Comparison of ENCODE assay signal across 16 cellular contexts in the genomic region with DNA sequence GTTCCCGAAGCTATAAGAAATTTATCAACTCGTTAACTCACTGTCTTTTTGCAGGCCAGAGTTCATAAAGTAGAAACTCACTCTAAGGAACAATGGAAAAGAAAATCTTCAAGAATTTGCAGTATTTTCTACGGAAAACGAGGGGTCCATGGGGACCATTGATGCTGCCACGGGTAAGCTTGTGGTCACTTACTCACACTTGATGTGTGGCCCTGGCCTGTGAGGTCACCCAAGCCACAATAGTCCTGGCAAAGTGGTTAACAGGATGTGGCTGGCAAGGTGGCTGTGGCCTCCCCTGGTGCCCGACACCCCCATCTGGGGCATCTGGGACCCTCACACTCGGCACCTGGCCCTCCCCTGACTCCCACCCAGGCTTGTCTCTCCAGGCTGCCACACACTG.
"Had no signal": no experiment of that assay in that cellular context is flagged by ENCODE, and none has a peak within 500 bp of the region (broad histone marks: within the 10 kb centered on the region; RNA-seq: fewer than 3 reads in every experiment).

No MANE protein-coding gene starts in this region.

- H3K27ac Mint-ChIP-seq: activated CD4-positive, alpha-beta memory T cell treated with anti-CD3 and anti-CD28 coated beads, Interleukin-2, amount 10 ng/mL, durations not matched to agents 7 days and 5 days; activated CD4-positive, alpha-beta T cell treated with anti-CD3 and anti-CD28 coated beads for 36 hours; activated T-cell treated with anti-CD3 and anti-CD28 coated beads, Interleukin-2, amount 50 U/mL, for 24 hours; immature natural killer cell; natural killer cell treated with Interleukin-12 subunit alpha and Interleukin-12 subunit beta and Interleukin-15 and Interleukin-18, amount 100 ng/mL, for 72 hours; progenitor cell of endocrine pancreas had no signal

- H3K4me3 Mint-ChIP-seq: activated CD4-positive, alpha-beta memory T cell treated with anti-CD3 and anti-CD28 coated beads, Interleukin-2, amount 10 ng/mL, durations not matched to agents 7 days and 5 days; activated CD4-positive, alpha-beta T cell treated with anti-CD3 and anti-CD28 coated beads for 36 hours; activated T-cell treated with anti-CD3 and anti-CD28 coated beads, Interleukin-2, amount 50 U/mL, for 24 hours; immature natural killer cell; natural killer cell treated with Interleukin-12 subunit alpha and Interleukin-12 subunit beta and Interleukin-15 and Interleukin-18, amount 100 ng/mL, for 72 hours had no signal

- H3K36me3 ChIP-seq: suprapubic skin had no signal

- ATAC-seq: activated CD4-positive, alpha-beta T cell treated with anti-CD3 and anti-CD28 coated beads for 36 hours; right cardiac atrium; stimulated activated naive CD8-positive, alpha-beta T cell treated with anti-CD3 and anti-CD28 coated beads, Interleukin-15, Interleukin-2, amounts not matched to agents 100 U/mL and 50 U/mL, for 24 hours had no signal

- H3K9me3 ChIP-seq: suprapubic skin had no signal

- H3K4me3 ChIP-seq: smooth muscle cell, suprapubic skin had no signal

- H3K36me3 Mint-ChIP-seq: immature natural killer cell had no signal

- H3K27me3 ChIP-seq: suprapubic skin had no signal

- H3K4me1 ChIP-seq: suprapubic skin had no signal

- H3K4me1 Mint-ChIP-seq: activated CD4-positive, alpha-beta memory T cell treated with anti-CD3 and anti-CD28 coated beads, Interleukin-2, amount 10 ng/mL, durations not matched to agents 7 days and 5 days; activated CD4-positive, alpha-beta T cell treated with anti-CD3 and anti-CD28 coated beads for 36 hours; immature natural killer cell had no signal

- H3K27me3 Mint-ChIP-seq: activated CD4-positive, alpha-beta memory T cell treated with anti-CD3 and anti-CD28 coated beads, Interleukin-2, amount 10 ng/mL, durations not matched to agents 7 days and 5 days; activated CD4-positive, alpha-beta T cell treated with anti-CD3 and anti-CD28 coated beads for 36 hours; activated T-cell treated with anti-CD3 and anti-CD28 coated beads, Interleukin-2, amount 50 U/mL, for 24 hours; natural killer cell treated with Interleukin-12 subunit alpha and Interleukin-12 subunit beta and Interleukin-15 and Interleukin-18, amount 100 ng/mL, for 72 hours; progenitor cell of endocrine pancreas had no signal

- DNase-seq: activated CD4-positive, alpha-beta memory T cell treated with anti-CD3 and anti-CD28 coated beads, Interleukin-2, amount 10 ng/mL, durations not matched to agents 7 days and 5 days; activated CD4-positive, alpha-beta T cell treated with anti-CD3 and anti-CD28 coated beads for 36 hours; activated naive CD4-positive, alpha-beta T cell treated with anti-CD3 and anti-CD28 coated beads, Interleukin-2, amount 50 U/mL, for 16 hours; activated T-cell treated with anti-CD3 and anti-CD28 coated beads, Interleukin-2, amount 50 U/mL, for 24 hours; immature natural killer cell; mesendoderm; nucleus accumbens; stimulated activated CD4-positive, alpha-beta T cell treated with anti-CD3 and anti-CD28 coated beads, Interleukin-4, amount 100 ng/mL, for 4 hours; stimulated activated CD8-positive, alpha-beta memory T cell treated with anti-CD3 and anti-CD28 coated beads, Interleukin-4, amount 100 ng/mL, for 48 hours; stimulated activated naive CD8-positive, alpha-beta T cell treated with anti-CD3 and anti-CD28 coated beads, Interleukin-15, Interleukin-2, amounts not matched to agents 100 U/mL and 50 U/mL, for 24 hours; T-helper 1 cell had no signal

- H3K27ac ChIP-seq: suprapubic skin had no signal
